ENCODE assay signal across 10 cellular contexts in genomic region chr3:184884359-184885017, GRCh38.
DNase-seq lines count a peak whose midpoint lies in the region; ATAC-seq and TF ChIP-seq lines count a peak whose summit lies in the region.
"Had no signal": no experiment of that assay in that cellular context is flagged by ENCODE, and none has a peak within 500 bp of the region (broad histone marks: within the 10 kb centered on the region; RNA-seq: fewer than 3 reads in every experiment).

No MANE protein-coding gene starts in this region.

- peaks cover 8 to 9% of the 10 kb centered on the region in 2 donors for H3K36me3 ChIP-seq in thyroid gland

- ATAC-seq in GM18870 (IDR thresholded peaks at IDR 0.05; ENCODE audit: unreplicated experiment) (peak; percentile 86), GM21529 (IDR thresholded peaks at IDR 0.05; ENCODE audit: unreplicated experiment) (peak; percentile 96), HG03103 (IDR thresholded peaks at IDR 0.05; ENCODE audit: low read depth, unreplicated experiment) (peak; percentile 86), activated B cell treated with CpG ODN at 0.5 μM for 24 hours (ENCODE audit: low read depth) (peak; percentile 67), foreskin keratinocyte (no peak)
- ATAC-seq: gastrocnemius medialis had no signal

- TF ChIP-seq POLR2A in thyroid gland (IDR thresholded peaks at IDR 0.05) = no peak

- no peaks in the 10 kb centered on the region for H3K9me3 ChIP-seq in thyroid gland
- H3K9me3 ChIP-seq: gastrocnemius medialis had no signal

- H3K27me3 Mint-ChIP-seq in activated B cell treated with CpG ODN at 0.5 μM for 24 hours = no peaks in the 10 kb centered on the region

- TF ChIP-seq CTCF in activated B cell treated with CpG ODN at 0.5 μM for 24 hours (IDR thresholded peaks at IDR 0.05) = no peak
- TF ChIP-seq CTCF in thyroid gland (IDR thresholded peaks at IDR 0.05) = no peak
- no peak for TF ChIP-seq CTCF in foreskin keratinocyte (conservative IDR thresholded peaks at IDR 0.05)

- H3K27me3 ChIP-seq in thyroid gland (no peaks in the 10 kb centered on the region), foreskin keratinocyte (no peaks in the 10 kb centered on the region)
- H3K27me3 ChIP-seq: gastrocnemius medialis had no signal

- H3K4me1 Mint-ChIP-seq in activated B cell treated with CpG ODN at 0.5 μM for 24 hours = peaks cover 10% of the 10 kb centered on the region

- WGBS in thyroid gland, 2 donors = 90 to 92% methylated on average over 1 of the region's 1 CpG

- POLR2A ChIA-PET in activated B cell treated with CpG ODN at 0.5 μM for 24 hours (lab: Charles Lee) = no interaction called here

- no peak overlapping the region for H3K27ac Mint-ChIP-seq in activated B cell treated with CpG ODN at 0.5 μM for 24 hours
- H3K27ac Mint-ChIP-seq: activated naive CD4-positive, alpha-beta T cell treated with anti-CD3 and anti-CD28 coated beads for 36 hours had no signal

- no peaks in the 10 kb centered on the region for H3K9me3 Mint-ChIP-seq in activated B cell treated with CpG ODN at 0.5 μM for 24 hours
- H3K9me3 Mint-ChIP-seq: activated naive CD4-positive, alpha-beta T cell treated with anti-CD3 and anti-CD28 coated beads for 36 hours had no signal

- H3K4me3 ChIP-seq in thyroid gland (replicated peaks in 1 of 3) = no peak overlapping the region
- H3K4me3 ChIP-seq: gastrocnemius medialis had no signal

- H3K27ac ChIP-seq in thyroid gland = no peak overlapping the region
- no peak overlapping the region for H3K27ac ChIP-seq in foreskin keratinocyte
- H3K27ac ChIP-seq: gastrocnemius medialis had no signal

- DNase-seq in activated B cell treated with CpG ODN at 0.5 μM for 24 hours = no peak
- DNase-seq in T-helper 9 cell = no peak
- no peak for DNase-seq in thyroid gland
- no peak for DNase-seq in T-helper 1 cell
- DNase-seq in foreskin keratinocyte = no peak
- DNase-seq: activated naive CD4-positive, alpha-beta T cell treated with anti-CD3 and anti-CD28 coated beads for 36 hours; gastrocnemius medialis had no signal

- H3K4me3 Mint-ChIP-seq in activated B cell treated with CpG ODN at 0.5 μM for 24 hours = no peak overlapping the region
- H3K4me3 Mint-ChIP-seq: activated naive CD4-positive, alpha-beta T cell treated with anti-CD3 and anti-CD28 coated beads for 36 hours had no signal

- CTCF ChIA-PET in activated B cell treated with CpG ODN at 0.5 μM for 24 hours (lab: Charles Lee) = interaction anchor here (0.7 to 1.5 kb wide), 4 partner anchors 18 to 424 kb away, joined by 3 to 5 read pairs (median 3); no protein-coding TSS in a partner anchor

- peaks cover 72% of the 10 kb centered on the region for H3K36me3 Mint-ChIP-seq in activated B cell treated with CpG ODN at 0.5 μM for 24 hours (ENCODE audit: low read depth)

- H3K4me1 ChIP-seq in thyroid gland = no peaks in the 10 kb centered on the region
- no peaks in the 10 kb centered on the region for H3K4me1 ChIP-seq in foreskin keratinocyte

- intact Hi-C loops in activated B cell treated with CpG ODN at 0.5 μM for 24 hours (cut with micrococcal nuclease) = no loop called here
- intact Hi-C loops in thyroid gland (cut with DNase I) = no loop called here
